ENCODE assay signal across 14 cellular contexts in genomic region chr2:16005819-16006536, GRCh38.
A peak's percentile ranks its signal among the peaks of the same experiment; 100 is the strongest.
DNase-seq lines count a peak whose midpoint lies in the region; ATAC-seq and TF ChIP-seq lines count a peak whose summit lies in the region.
"Had no signal": no experiment of that assay in that cellular context is flagged by ENCODE, and none has a peak within 500 bp of the region (broad histone marks: within the 10 kb centered on the region; RNA-seq: fewer than 3 reads in every experiment).

No MANE protein-coding gene starts in this region.

- no peaks in the 10 kb centered on the region for H3K36me3 ChIP-seq in kidney epithelial cell (ENCODE audit: control insufficient read depth, insufficient read depth, low read length)
- H3K36me3 ChIP-seq in upper lobe of left lung = no peaks in the 10 kb centered on the region
- H3K36me3 ChIP-seq in sigmoid colon = no peaks in the 10 kb centered on the region

- no peak overlapping the region for H3K4me3 ChIP-seq in kidney epithelial cell (ENCODE audit: low read depth, low read length)
- H3K4me3 ChIP-seq in upper lobe of left lung = no peak overlapping the region
- no peak overlapping the region for H3K4me3 ChIP-seq in sigmoid colon
- H3K4me3 ChIP-seq: testis had no signal

- H3K4me1 ChIP-seq in upper lobe of left lung (peaks cover 0 to 7% (median 0%) of the 10 kb centered on the region in 4 donors), sigmoid colon (no peaks in the 10 kb centered on the region)
- H3K4me1 ChIP-seq: testis had no signal

- H3K27me3 ChIP-seq in kidney epithelial cell (ENCODE audit: control insufficient read depth, insufficient read depth, low read length) = no peaks in the 10 kb centered on the region
- H3K27me3 ChIP-seq in upper lobe of left lung = no peaks in the 10 kb centered on the region
- H3K27me3 ChIP-seq in sigmoid colon = peaks cover 0 to 7% (median 6%) of the 10 kb centered on the region in 3 donors
- H3K27me3 ChIP-seq: testis had no signal

- intact Hi-C loops in sigmoid colon (cut with DNase I) = no loop called here

- TF ChIP-seq POLR2A in upper lobe of left lung (IDR thresholded peaks at IDR 0.05) (no peak), sigmoid colon (IDR thresholded peaks at IDR 0.05) (no peak)

- H3K27ac Mint-ChIP-seq in activated naive CD8-positive, alpha-beta T cell treated with anti-CD3 and anti-CD28 coated beads, Interleukin-2, amount 10 ng/mL, durations not matched to agents 7 days and 5 days = peak overlapping the region; percentile 37
- no peak overlapping the region for H3K27ac Mint-ChIP-seq in activated naive CD8-positive, alpha-beta T cell treated with anti-CD3 and anti-CD28 coated beads for 36 hours
- H3K27ac Mint-ChIP-seq: activated T-helper 1 cell treated with anti-CD3 and anti-CD28 coated beads, Interleukin-12 subunit alpha, Interleukin-12 subunit beta, Interleukin-2, Interleukin-4 antibody, amounts not matched to agents 30 ng/mL and 10 ng/mL and 1 ng/mL, durations not matched to agents 14 hours and 24 hours and 36 hours had no signal

- no peak for ATAC-seq in activated naive CD8-positive, alpha-beta T cell treated with anti-CD3 and anti-CD28 coated beads, Interleukin-2, amount 10 ng/mL, durations not matched to agents 7 days and 5 days (ENCODE audit: low read depth)
- peak; percentile 66 to 85 for ATAC-seq in upper lobe of left lung (ENCODE audit: low FRiP score in 2 of 2)
- ATAC-seq in HG02973 (IDR thresholded peaks at IDR 0.05; ENCODE audit: unreplicated experiment) = no peak
- ATAC-seq in HG03342 (IDR thresholded peaks at IDR 0.05; ENCODE audit: unreplicated experiment) = no peak

- in situ Hi-C loops in SK-MEL-5 (cut with HindIII; ENCODE audit: low pct_unique_long_range_greater_than_20kb, low sequenced_read_pairs) = no loop called here

- TF ChIP-seq EP300 in upper lobe of left lung (IDR thresholded peaks at IDR 0.05) (no peak), sigmoid colon (IDR thresholded peaks at IDR 0.05) (no peak)

- H3K9me3 Mint-ChIP-seq in activated naive CD8-positive, alpha-beta T cell treated with anti-CD3 and anti-CD28 coated beads, Interleukin-2, amount 10 ng/mL, durations not matched to agents 7 days and 5 days = no peaks in the 10 kb centered on the region
- no peaks in the 10 kb centered on the region for H3K9me3 Mint-ChIP-seq in activated naive CD8-positive, alpha-beta T cell treated with anti-CD3 and anti-CD28 coated beads for 36 hours
- H3K9me3 Mint-ChIP-seq: activated T-helper 1 cell treated with anti-CD3 and anti-CD28 coated beads, Interleukin-12 subunit alpha, Interleukin-12 subunit beta, Interleukin-2, Interleukin-4 antibody, amounts not matched to agents 30 ng/mL and 10 ng/mL and 1 ng/mL, durations not matched to agents 14 hours and 24 hours and 36 hours had no signal

- WGBS in upper lobe of left lung, 2 donors = 59 to 60% methylated on average over 6 of the region's 6 CpGs
- WGBS in sigmoid colon, 2 donors = 66 to 67% methylated on average over 6 of the region's 6 CpGs

- no peaks in the 10 kb centered on the region for H3K4me1 Mint-ChIP-seq in activated naive CD8-positive, alpha-beta T cell treated with anti-CD3 and anti-CD28 coated beads, Interleukin-2, amount 10 ng/mL, durations not matched to agents 7 days and 5 days
- H3K4me1 Mint-ChIP-seq in activated naive CD8-positive, alpha-beta T cell treated with anti-CD3 and anti-CD28 coated beads for 36 hours = no peaks in the 10 kb centered on the region
- H3K4me1 Mint-ChIP-seq: central memory CD8-positive, alpha-beta T cell had no signal

- no peaks in the 10 kb centered on the region for H3K36me3 Mint-ChIP-seq in activated naive CD8-positive, alpha-beta T cell treated with anti-CD3 and anti-CD28 coated beads, Interleukin-2, amount 10 ng/mL, durations not matched to agents 7 days and 5 days
- H3K36me3 Mint-ChIP-seq in activated naive CD8-positive, alpha-beta T cell treated with anti-CD3 and anti-CD28 coated beads for 36 hours = no peaks in the 10 kb centered on the region

- peak overlapping the region in 1 of 4 donors; percentile 61 for H3K27ac ChIP-seq in upper lobe of left lung
- no peak overlapping the region for H3K27ac ChIP-seq in sigmoid colon
- H3K27ac ChIP-seq: testis had no signal

- TF ChIP-seq CTCF in kidney epithelial cell (IDR thresholded peaks at IDR 0.05; ENCODE audit: insufficient read depth, low read length, poor library complexity, severe bottlenecking) (no peak), upper lobe of left lung (IDR thresholded peaks at IDR 0.05) (no peak), sigmoid colon (IDR thresholded peaks at IDR 0.05) (no peak)

- H3K4me3 Mint-ChIP-seq in activated naive CD8-positive, alpha-beta T cell treated with anti-CD3 and anti-CD28 coated beads, Interleukin-2, amount 10 ng/mL, durations not matched to agents 7 days and 5 days = no peak overlapping the region
- H3K4me3 Mint-ChIP-seq in activated naive CD8-positive, alpha-beta T cell treated with anti-CD3 and anti-CD28 coated beads for 36 hours = no peak overlapping the region
- H3K4me3 Mint-ChIP-seq: activated T-helper 1 cell treated with anti-CD3 and anti-CD28 coated beads, Interleukin-12 subunit alpha, Interleukin-12 subunit beta, Interleukin-2, Interleukin-4 antibody, amounts not matched to agents 30 ng/mL and 10 ng/mL and 1 ng/mL, durations not matched to agents 14 hours and 24 hours and 36 hours; central memory CD8-positive, alpha-beta T cell had no signal

- POLR2A ChIA-PET in activated naive CD8-positive, alpha-beta T cell treated with anti-CD3 and anti-CD28 coated beads, Interleukin-2, amount 10 ng/mL, durations not matched to agents 7 days and 5 days (lab: Charles Lee) = no interaction called here

- DNase-seq in activated naive CD8-positive, alpha-beta T cell treated with anti-CD3 and anti-CD28 coated beads, Interleukin-2, amount 10 ng/mL, durations not matched to agents 7 days and 5 days = no peak
- DNase-seq in activated naive CD8-positive, alpha-beta T cell treated with anti-CD3 and anti-CD28 coated beads for 36 hours = no peak
- peak; percentile 80 for DNase-seq in SK-MEL-5 (ENCODE audit: low read depth, low spot score)
- DNase-seq in kidney epithelial cell (ENCODE audit: low read depth) = peak; percentile 42
- peak in 1 of 2 donors; percentile 72 for DNase-seq in upper lobe of left lung
- DNase-seq in sigmoid colon = no peak
- DNase-seq: IMR-90; NCI-H524 treated with DMSO at 0.1 percent for 48 hours; stimulated activated CD4-positive, alpha-beta T cell treated with anti-CD3 and anti-CD28 coated beads, Interleukin-4, amount 100 ng/mL, for 4 hours; testis had no signal

- H3K9me3 ChIP-seq in upper lobe of left lung (no peaks in the 10 kb centered on the region), sigmoid colon (no peaks in the 10 kb centered on the region)
- H3K9me3 ChIP-seq: testis had no signal

- H3K27me3 Mint-ChIP-seq in activated naive CD8-positive, alpha-beta T cell treated with anti-CD3 and anti-CD28 coated beads, Interleukin-2, amount 10 ng/mL, durations not matched to agents 7 days and 5 days = peaks cover 2% of the 10 kb centered on the region
- no peaks in the 10 kb centered on the region for H3K27me3 Mint-ChIP-seq in activated naive CD8-positive, alpha-beta T cell treated with anti-CD3 and anti-CD28 coated beads for 36 hours
- H3K27me3 Mint-ChIP-seq: central memory CD8-positive, alpha-beta T cell had no signal

Comparison
In these comparisons a context has a peak if more than half of its experiments do, and no peak if none do; other contexts are left out.
1. ATAC-seq: peak in upper lobe of left lung (2 of 2); none in activated naive CD8-positive, alpha-beta T cell treated with anti-CD3 and anti-CD28 coated beads, Interleukin-2, amount 10 ng/mL, durations not matched to agents 7 days and 5 days (single experiment), HG02973 (single experiment) and HG03342 (single experiment).
2. DNase-seq: peak in SK-MEL-5 (single experiment) and kidney epithelial cell (single experiment); none in activated naive CD8-positive, alpha-beta T cell treated with anti-CD3 and anti-CD28 coated beads, Interleukin-2, amount 10 ng/mL, durations not matched to agents 7 days and 5 days (single experiment), activated naive CD8-positive, alpha-beta T cell treated with anti-CD3 and anti-CD28 coated beads for 36 hours (single experiment) and sigmoid colon (single experiment).